8 cellular contexts compared by ENCODE assay signal in genomic region chr4:163631288-163631687, GRCh38.
"Had no signal": no experiment of that assay in that cellular context is flagged by ENCODE, and none has a peak within 500 bp of the region (broad histone marks: within the 10 kb centered on the region; RNA-seq: fewer than 3 reads in every experiment).

No MANE protein-coding gene starts in this region.

- H3K4me2 ChIP-seq: KMS-11 had no signal

- H3K27ac Mint-ChIP-seq: IgD-negative memory B cell had no signal

- DNase-seq: IMR-90, KBM-7, KG1 had no signal

- ATAC-seq: HepG2, K562 had no signal

- H3K27me3 Mint-ChIP-seq: IgD-negative memory B cell had no signal

- H3K4me3 Mint-ChIP-seq: IgD-negative memory B cell had no signal

- H3K27ac ChIP-seq: HL-60, KMS-11 had no signal

- H3K9ac ChIP-seq: KMS-11 had no signal

- H3K36me3 Mint-ChIP-seq: IgD-negative memory B cell had no signal

- H3K4me3 ChIP-seq: K562 had no signal
